10 cellular contexts compared by ENCODE assay signal in genomic region chr4:186685744-186686143, GRCh38. TPM values are rescaled to one million over a fixed set of nuclear protein-coding genes. Genes with fewer than 3 reads are reported as not detected.
DNase-seq lines count a peak whose midpoint lies in the region; ATAC-seq and TF ChIP-seq lines count a peak whose summit lies in the region.
"Had no signal": no experiment of that assay in that cellular context is flagged by ENCODE, and none has a peak within 500 bp of the region (broad histone marks: within the 10 kb centered on the region; RNA-seq: fewer than 3 reads in every experiment).

No MANE protein-coding gene starts in this region.

- H3K4me3 Mint-ChIP-seq in activated CD4-positive, alpha-beta memory T cell treated with anti-CD3 and anti-CD28 coated beads, Interleukin-2, amount 10 ng/mL, durations not matched to agents 7 days and 5 days, result no peak overlapping the region

- ATAC-seq in left colon (peak; percentile 79), GM19035 (IDR thresholded peaks at IDR 0.05; ENCODE audit: unreplicated experiment) (no peak)

- no peaks in the 10 kb centered on the region for H3K36me3 Mint-ChIP-seq in activated CD4-positive, alpha-beta memory T cell treated with anti-CD3 and anti-CD28 coated beads, Interleukin-2, amount 10 ng/mL, durations not matched to agents 7 days and 5 days (ENCODE audit: low read depth)

- H3K9me3 ChIP-seq in HUES6 (ENCODE audit: control insufficient read depth, insufficient read depth, low read depth, low read length) (no peaks in the 10 kb centered on the region), colonic mucosa (no peaks in the 10 kb centered on the region)
- H3K9me3 ChIP-seq: vagina had no signal

- POLR2A ChIA-PET in activated CD4-positive, alpha-beta memory T cell treated with anti-CD3 and anti-CD28 coated beads, Interleukin-2, amount 10 ng/mL, durations not matched to agents 7 days and 5 days (lab: Charles Lee), result no interaction called here

- H3K27me3 Mint-ChIP-seq in activated CD4-positive, alpha-beta memory T cell treated with anti-CD3 and anti-CD28 coated beads, Interleukin-2, amount 10 ng/mL, durations not matched to agents 7 days and 5 days, result no peaks in the 10 kb centered on the region

- intact Hi-C loops in colonic mucosa (cut with DNase I), result no loop called here
- intact Hi-C loops in left colon (cut with DNase I, micrococcal nuclease), result no loop called here

- H3K27me3 ChIP-seq in HUES6 (ENCODE audit: control insufficient read depth, insufficient read depth, low read length), result no peaks in the 10 kb centered on the region; the same call in 1 of the 2 replicates
- H3K27me3 ChIP-seq in colonic mucosa, result no peaks in the 10 kb centered on the region
- H3K27me3 ChIP-seq: vagina had no signal

- H3K9me3 Mint-ChIP-seq in activated CD4-positive, alpha-beta memory T cell treated with anti-CD3 and anti-CD28 coated beads, Interleukin-2, amount 10 ng/mL, durations not matched to agents 7 days and 5 days, result peaks cover 5% of the 10 kb centered on the region

- H3K36me3 ChIP-seq in HUES6 (ENCODE audit: control insufficient read depth, insufficient read depth, low read length) (peaks cover 8% of the 10 kb centered on the region), colonic mucosa (no peaks in the 10 kb centered on the region)
- H3K36me3 ChIP-seq: vagina had no signal

- DNase-seq in A172 (ENCODE audit: low spot score) (peak; percentile 88), colonic mucosa (no peak), left colon (no peak), SIG-M5 (lab: John Stamatoyannopoulos, UW) (no peak), DMS114 treated with DMSO at 0.1 percent for 48 hours (lab: John Stamatoyannopoulos, UW; ENCODE audit: unreplicated experiment) (no peak)
- no peak for DNase-seq in activated CD4-positive, alpha-beta memory T cell treated with anti-CD3 and anti-CD28 coated beads, Interleukin-2, amount 10 ng/mL, durations not matched to agents 7 days and 5 days
- DNase-seq: stimulated activated CD4-positive, alpha-beta T cell treated with anti-CD3 and anti-CD28 coated beads, Interleukin-15, amount 100 ng/mL, for 24 hours had no signal

- no peaks in the 10 kb centered on the region for H3K4me1 Mint-ChIP-seq in activated CD4-positive, alpha-beta memory T cell treated with anti-CD3 and anti-CD28 coated beads, Interleukin-2, amount 10 ng/mL, durations not matched to agents 7 days and 5 days

- H3K4me3 ChIP-seq in HUES6 (ENCODE audit: low read depth, low read length) (peak overlapping the region; percentile 8; the same call in 1 of the 2 replicates), colonic mucosa (no peak overlapping the region)
- H3K4me3 ChIP-seq: vagina had no signal

- H3K27ac ChIP-seq in HUES6 (ENCODE audit: low read depth, low read length), result peak overlapping the region; percentile 22; the same call in 1 of the 2 replicates
- peak overlapping the region; percentile 34 for H3K27ac ChIP-seq in colonic mucosa
- H3K27ac ChIP-seq: vagina had no signal

- H3K27ac Mint-ChIP-seq in activated CD4-positive, alpha-beta memory T cell treated with anti-CD3 and anti-CD28 coated beads, Interleukin-2, amount 10 ng/mL, durations not matched to agents 7 days and 5 days, result no peak overlapping the region

- H3K9ac ChIP-seq in HUES6 (ENCODE audit: low read length), result peak overlapping the region; percentile 61
- H3K9ac ChIP-seq in colonic mucosa (ENCODE audit: low read depth in 2 of 2, low read length in 2 of 2), result no peak overlapping the region

- CTCF ChIA-PET in activated CD4-positive, alpha-beta memory T cell treated with anti-CD3 and anti-CD28 coated beads, Interleukin-2, amount 10 ng/mL, durations not matched to agents 7 days and 5 days (lab: Charles Lee), result no interaction called here

- H3K4me1 ChIP-seq in HUES6 (ENCODE audit: control insufficient read depth, insufficient read depth, low read length), result peaks cover 67% of the 10 kb centered on the region
- no peaks in the 10 kb centered on the region for H3K4me1 ChIP-seq in colonic mucosa

- TF ChIP-seq CTCF in colonic mucosa (IDR thresholded peaks at IDR 0.05), result no peak

RNA-seq across cellular contexts. Expression of gene FAT1, which starts 37.9 kb away (rescaled TPM):
- 124 and 128 TPM in 2 replicates for total RNA-seq in A172 (2014; rRNA removed; shearing (Covaris generic))
- total RNA-seq in colonic mucosa (100 to 1,000 TPM; 243 to 300 TPM), left colon (100 to 1,000 TPM; 291 to 299 TPM)
- total RNA-seq in activated CD4-positive, alpha-beta memory T cell treated with anti-CD3 and anti-CD28 coated beads, Interleukin-2, amount 10 ng/mL, durations not matched to agents 7 days and 5 days, result under 1 TPM; 0.03 TPM

Comparison
In these comparisons a context has a peak if more than half of its experiments do, and no peak if none do; other contexts are left out.
1. RNA of gene FAT1, which starts 37.9 kb away (total RNA-seq): 243 to 300 TPM in colonic mucosa, 291 to 299 TPM in left colon and 124 to 128 TPM in A172; 0.03 TPM in activated CD4-positive, alpha-beta memory T cell treated with anti-CD3 and anti-CD28 coated beads, Interleukin-2, amount 10 ng/mL, durations not matched to agents 7 days and 5 days; every median in the first group is over 100 times any median in the second.